ENCODE assay signal across 8 cellular contexts in genomic region chr15:53586815-53587214, GRCh38.
DNase-seq lines count a peak whose midpoint lies in the region; ATAC-seq lines count a peak whose summit lies in the region.

No MANE protein-coding gene starts in this region.

- peak; percentile 0 to 2 (median 2) for DNase-seq in stimulated activated CD4-positive, alpha-beta T cell treated with anti-CD3 and anti-CD28 coated beads, Interleukin-12 subunit alpha, Interleukin-12 subunit beta, amount 100 ng/mL, for 48 hours (ENCODE audit: low read depth in 2 of 3, low spot score in 1 of 3)
- DNase-seq in stimulated activated CD4-positive, alpha-beta T cell treated with anti-CD3 and anti-CD28 coated beads, Interleukin-4, amount 100 ng/mL, for 1 hour: no peak
- peak; percentile 7 for DNase-seq in RPMI7951 (ENCODE audit: low read depth)
- DNase-seq in iPS DF 4.7 (ENCODE audit: extremely low read depth, low spot score): peak; percentile 80
- DNase-seq in HCEC 1CT: no peak

- ATAC-seq in HG03045 (IDR thresholded peaks at IDR 0.05; ENCODE audit: unreplicated experiment) (peak; percentile 61), HG03571 (IDR thresholded peaks at IDR 0.05; ENCODE audit: unreplicated experiment) (no peak), HG03469 (IDR thresholded peaks at IDR 0.05; ENCODE audit: unreplicated experiment) (no peak)

Comparison
In these comparisons a context has a peak if more than half of its experiments do, and no peak if none do; other contexts are left out.
1. DNase-seq: peak in stimulated activated CD4-positive, alpha-beta T cell treated with anti-CD3 and anti-CD28 coated beads, Interleukin-12 subunit alpha, Interleukin-12 subunit beta, amount 100 ng/mL, for 48 hours (3 of 3), RPMI7951 (single experiment) and iPS DF 4.7 (single experiment); none in stimulated activated CD4-positive, alpha-beta T cell treated with anti-CD3 and anti-CD28 coated beads, Interleukin-4, amount 100 ng/mL, for 1 hour (single experiment) and HCEC 1CT (single experiment).